ENCODE assay signal across 1 cellular context in the genomic region with DNA sequence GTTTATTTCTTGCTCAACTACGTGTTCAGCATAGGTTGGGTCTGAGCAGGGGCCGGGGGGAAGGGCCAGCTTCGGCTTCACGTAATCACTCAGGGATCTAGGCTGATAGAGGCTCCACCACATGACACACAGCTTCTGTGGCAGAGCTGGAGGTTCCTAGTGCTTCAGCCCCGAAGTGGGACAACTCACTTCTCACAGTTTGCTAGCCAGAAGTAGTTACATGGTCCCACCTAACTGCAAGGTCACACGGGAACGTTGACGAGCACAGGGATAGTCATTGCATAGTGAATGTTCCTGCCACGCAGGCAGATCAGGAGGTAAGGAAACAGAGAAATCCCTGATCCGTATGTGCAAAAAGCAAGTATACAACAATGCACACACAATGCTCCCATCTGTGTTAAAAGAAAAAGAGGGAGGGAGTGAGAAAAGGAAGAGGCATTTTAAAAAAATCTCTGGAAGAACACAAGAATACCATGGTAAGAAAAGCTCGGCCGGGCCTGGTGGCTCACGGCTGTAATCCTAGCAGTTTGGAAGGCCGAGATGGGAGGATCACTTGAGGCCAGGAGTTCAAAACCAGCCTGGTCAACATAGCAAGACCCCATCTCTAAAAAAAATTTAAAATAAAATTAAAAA.
TF ChIP-seq lines count a peak whose summit lies in the region.

No MANE protein-coding gene starts in this region.

TF ChIP-seq in HepG2, 621 proteins besides CTCF, POLR2A, EP300 and RAD21:
- no peak for TF ChIP-seq EZH2 (conservative IDR thresholded peaks at IDR 0.05; ENCODE audit: low read depth, low read length)
- TF ChIP-seq SNAPC5 (CRISPR knock-in tag; IDR thresholded peaks at IDR 0.05; ENCODE audit: borderline replicate concordance) = no peak
- TF ChIP-seq ZNF619 (CRISPR knock-in tag; IDR thresholded peaks at IDR 0.05) = no peak
- no peak for TF ChIP-seq SP1 (IDR thresholded peaks at IDR 0.05)
- no peak for TF ChIP-seq SP1 (CRISPR knock-in tag; IDR thresholded peaks at IDR 0.05)
- TF ChIP-seq E2F2 (CRISPR knock-in tag; IDR thresholded peaks at IDR 0.05; ENCODE audit: borderline replicate concordance) = no peak
- TF ChIP-seq, protein P1, sequence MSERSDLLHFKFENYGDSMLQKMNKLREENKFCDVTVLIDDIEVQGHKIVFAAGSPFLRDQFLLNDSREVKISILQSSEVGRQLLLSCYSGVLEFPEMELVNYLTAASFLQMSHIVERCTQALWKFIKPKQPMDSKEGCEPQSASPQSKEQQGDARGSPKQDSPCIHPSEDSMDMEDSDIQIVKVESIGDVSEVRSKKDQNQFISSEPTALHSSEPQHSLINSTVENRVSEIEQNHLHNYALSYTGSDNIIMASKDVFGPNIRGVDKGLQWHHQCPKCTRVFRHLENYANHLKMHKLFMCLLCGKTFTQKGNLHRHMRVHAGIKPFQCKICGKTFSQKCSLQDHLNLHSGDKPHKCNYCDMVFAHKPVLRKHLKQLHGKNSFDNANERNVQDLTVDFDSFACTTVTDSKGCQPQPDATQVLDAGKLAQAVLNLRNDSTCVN (CRISPR knock-in tag; IDR thresholded peaks at IDR 0.05; ENCODE audit: borderline replicate concordance) = no peak
- TF ChIP-seq, protein P2, sequence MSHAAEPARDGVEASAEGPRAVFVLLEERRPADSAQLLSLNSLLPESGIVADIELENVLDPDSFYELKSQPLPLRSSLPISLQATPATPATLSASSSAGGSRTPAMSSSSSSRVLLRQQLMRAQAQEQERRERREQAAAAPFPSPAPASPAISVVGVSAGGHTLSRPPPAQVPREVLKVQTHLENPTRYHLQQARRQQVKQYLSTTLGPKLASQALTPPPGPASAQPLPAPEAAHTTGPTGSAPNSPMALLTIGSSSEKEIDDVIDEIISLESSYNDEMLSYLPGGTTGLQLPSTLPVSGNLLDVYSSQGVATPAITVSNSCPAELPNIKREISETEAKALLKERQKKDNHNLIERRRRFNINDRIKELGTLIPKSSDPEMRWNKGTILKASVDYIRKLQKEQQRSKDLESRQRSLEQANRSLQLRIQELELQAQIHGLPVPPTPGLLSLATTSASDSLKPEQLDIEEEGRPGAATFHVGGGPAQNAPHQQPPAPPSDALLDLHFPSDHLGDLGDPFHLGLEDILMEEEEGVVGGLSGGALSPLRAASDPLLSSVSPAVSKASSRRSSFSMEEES (CRISPR knock-in tag; IDR thresholded peaks at IDR 0.05) = no peak
- no peak for TF ChIP-seq MIXL1 (CRISPR knock-in tag; IDR thresholded peaks at IDR 0.05)
- no peak for TF ChIP-seq SIN3A (IDR thresholded peaks at IDR 0.05; ENCODE audit: borderline replicate concordance, low read depth, low read length)
